In the genomic region with DNA sequence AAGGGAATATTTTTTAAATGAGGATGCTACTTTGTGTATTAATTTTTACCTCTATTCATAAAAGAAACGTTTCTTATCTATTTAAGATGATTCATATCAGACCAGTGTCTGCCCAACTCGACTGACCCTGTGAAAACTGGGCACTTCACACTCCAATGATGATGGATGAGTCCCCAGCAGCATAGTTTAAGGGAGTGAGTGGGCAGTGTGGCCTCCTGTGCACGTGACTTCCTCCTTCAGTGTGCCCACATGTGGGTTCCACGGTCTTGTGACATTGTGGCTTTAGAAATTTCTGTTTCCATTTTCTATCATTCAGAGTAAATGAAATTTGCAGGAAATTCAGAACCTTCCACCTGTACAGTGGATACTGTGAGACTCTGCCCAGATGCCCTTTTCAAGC, we compare ENCODE assay signal across 20 cellular contexts. TPM values are rescaled to one million over a fixed set of nuclear protein-coding genes. Genes with fewer than 3 reads are reported as not detected.
DNase-seq lines count a peak whose midpoint lies in the region; ATAC-seq and TF ChIP-seq lines count a peak whose summit lies in the region.
"Had no signal": no experiment of that assay in that cellular context is flagged by ENCODE, and none has a peak within 500 bp of the region (broad histone marks: within the 10 kb centered on the region; RNA-seq: fewer than 3 reads in every experiment).

No MANE protein-coding gene starts in this region.

- H3K9me3 Mint-ChIP-seq in stimulated activated naive B cell treated with anti-CD40 and anti-IgM and Interleukin-4, amounts not matched to agents 10 μg/mL and 1 μg/mL and 100 μg/mL, for 72 hours: no peaks in the 10 kb centered on the region
- H3K9me3 Mint-ChIP-seq: activated naive CD4-positive, alpha-beta T cell treated with anti-CD3 and anti-CD28 coated beads for 36 hours had no signal

- DNase-seq in activated CD8-positive, alpha-beta memory T cell treated with anti-CD3 and anti-CD28 coated beads, Interleukin-2, amount 50 U/mL, for 48 hours: peak; percentile 43
- no peak for DNase-seq in activated CD8-positive, alpha-beta memory T cell treated with anti-CD3 and anti-CD28 coated beads, Interleukin-2, amount 50 U/mL, for 4 hours
- DNase-seq in NOMO-1 (lab: John Stamatoyannopoulos, UW; ENCODE audit: unreplicated experiment in 2 of 2): peak; percentile 22 to 38
- no peak for DNase-seq in erythroblast (lab: John Stamatoyannopoulos, UW)
- DNase-seq in stimulated activated naive B cell treated with anti-CD40 and anti-IgM and Interleukin-4, amounts not matched to agents 10 μg/mL and 1 μg/mL and 100 μg/mL, for 72 hours: no peak
- no peak for DNase-seq in PC-3
- DNase-seq in HuH-7.5 (ENCODE audit: low spot score): no peak
- DNase-seq: activated CD4-positive, CD25-positive, alpha-beta regulatory T cell; activated naive CD4-positive, alpha-beta T cell treated with anti-CD3 and anti-CD28 coated beads for 36 hours; Caco-2; heart left ventricle; KG1; NCI-H1694 treated with DMSO at 0.1 percent for 48 hours; NCI-H510A; T-helper 1 cell had no signal

- H3K27ac Mint-ChIP-seq in stimulated activated naive B cell treated with anti-CD40 and anti-IgM and Interleukin-4, amounts not matched to agents 10 μg/mL and 1 μg/mL and 100 μg/mL, for 72 hours: no peak overlapping the region
- H3K27ac Mint-ChIP-seq: activated naive CD4-positive, alpha-beta T cell treated with anti-CD3 and anti-CD28 coated beads for 36 hours had no signal

- POLR2A ChIA-PET in PC-3 (lab: Charles Lee; ENCODE audit: unreplicated experiment): no interaction called here

- no peaks in the 10 kb centered on the region for H3K9me3 ChIP-seq in PC-3 (ENCODE audit: low read length)
- H3K9me3 ChIP-seq: Caco-2, heart left ventricle had no signal

- CTCF ChIA-PET in PC-3 (lab: Charles Lee): no interaction called here

- H3K4me2 ChIP-seq in PC-3 (ENCODE audit: low read length): no peak overlapping the region

- peaks cover 19 to 23% of the 10 kb centered on the region in 2 donors for H3K4me1 Mint-ChIP-seq in stimulated activated naive B cell treated with anti-CD40 and anti-IgM and Interleukin-4, amounts not matched to agents 10 μg/mL and 1 μg/mL and 100 μg/mL, for 72 hours

- no peak overlapping the region for H3K4me3 Mint-ChIP-seq in stimulated activated naive B cell treated with anti-CD40 and anti-IgM and Interleukin-4, amounts not matched to agents 10 μg/mL and 1 μg/mL and 100 μg/mL, for 72 hours
- H3K4me3 Mint-ChIP-seq: activated naive CD4-positive, alpha-beta T cell treated with anti-CD3 and anti-CD28 coated beads for 36 hours had no signal

- peak; percentile 24 for TF ChIP-seq POLR2A in erythroblast (IDR thresholded peaks at IDR 0.05; ENCODE audit: low read length)

- no peak for TF ChIP-seq CTCF in PC-3 (conservative IDR thresholded peaks at IDR 0.05; ENCODE audit: low read depth, low read length)

- no peak overlapping the region for H3K9ac ChIP-seq in PC-3 (ENCODE audit: low read length)
- H3K9ac ChIP-seq: parathyroid adenoma had no signal

- peak; percentile 79 to 80 for ATAC-seq in stimulated activated naive B cell treated with anti-CD40 and anti-IgM and Interleukin-4, amounts not matched to agents 10 μg/mL and 1 μg/mL and 100 μg/mL, for 72 hours (replicated peaks)
- ATAC-seq in PC-3: no peak
- ATAC-seq in GM19023 (IDR thresholded peaks at IDR 0.05; ENCODE audit: unreplicated experiment): no peak

- intact Hi-C loops in PC-3 (cut with micrococcal nuclease): no loop called here

- peaks cover 4 to 5% of the 10 kb centered on the region in 2 donors for H3K27me3 Mint-ChIP-seq in stimulated activated naive B cell treated with anti-CD40 and anti-IgM and Interleukin-4, amounts not matched to agents 10 μg/mL and 1 μg/mL and 100 μg/mL, for 72 hours

- H2AFZ ChIP-seq in PC-3 (ENCODE audit: low read length): no peak overlapping the region
- H2AFZ ChIP-seq: parathyroid adenoma had no signal

- H3K4me1 ChIP-seq in PC-3 (ENCODE audit: insufficient read depth, low read length): peaks cover 12% of the 10 kb centered on the region; the same call in 1 of the 2 replicates
- H3K4me1 ChIP-seq: parathyroid adenoma had no signal

- H3K36me3 Mint-ChIP-seq in stimulated activated naive B cell treated with anti-CD40 and anti-IgM and Interleukin-4, amounts not matched to agents 10 μg/mL and 1 μg/mL and 100 μg/mL, for 72 hours: no peaks in the 10 kb centered on the region

- H4K20me1 ChIP-seq in PC-3 (ENCODE audit: low read length): no peaks in the 10 kb centered on the region

- H3K9me2 ChIP-seq in PC-3 (replicated peaks; ENCODE audit: low read length): no peaks in the 10 kb centered on the region

- H3K27me3 ChIP-seq in PC-3 (ENCODE audit: low read length): no peaks in the 10 kb centered on the region
- H3K27me3 ChIP-seq: heart left ventricle had no signal

- H3K27ac ChIP-seq in PC-3 (ENCODE audit: low read length): no peak overlapping the region
- H3K27ac ChIP-seq: coronary artery, parathyroid adenoma had no signal

- no TSS peak for BruUV-seq in PC-3 (replicated peaks; lab: Mats Ljungman, UMichigan)

- H3K4me3 ChIP-seq in PC-3 (ENCODE audit: low read length): no peak overlapping the region
- H3K4me3 ChIP-seq: coronary artery, heart left ventricle had no signal

- H3K79me2 ChIP-seq in PC-3 (ENCODE audit: low read length): no peaks in the 10 kb centered on the region
- H3K79me2 ChIP-seq: parathyroid adenoma had no signal

- H3K36me3 ChIP-seq in PC-3 (ENCODE audit: low read depth, low read length): no peaks in the 10 kb centered on the region
- H3K36me3 ChIP-seq: heart left ventricle had no signal

- no peaks in the 10 kb centered on the region for H3F3A ChIP-seq in PC-3 (ENCODE audit: low read length, unreplicated experiment)

RNA-seq across cellular contexts. Expression of gene CCRL2, which starts 10.9 kb away (rescaled TPM):
- 5.5 and 6.0 TPM in 2 replicates for total RNA-seq in PC-3 (2014; rRNA removed)
- total RNA-seq: epithelial cell of proximal tubule had no signal

RNA-seq across cellular contexts. Expression of gene CCR5, which starts 25.4 kb away (rescaled TPM):
- total RNA-seq in PC-3 (2014; rRNA removed): not detected in 2 replicates
- total RNA-seq: activated naive CD4-positive, alpha-beta T cell treated with anti-CD3 and anti-CD28 coated beads for 36 hours; Caco-2; epithelial cell of proximal tubule had no signal

RNA-seq across cellular contexts. Expression of gene CCR2, which starts 42.2 kb away (rescaled TPM):
- total RNA-seq in PC-3 (2014; rRNA removed): not detected in 2 replicates
- total RNA-seq: activated naive CD4-positive, alpha-beta T cell treated with anti-CD3 and anti-CD28 coated beads for 36 hours; Caco-2; epithelial cell of proximal tubule; G401 had no signal

Comparison
In these comparisons a context has a peak if more than half of its experiments do, and no peak if none do; other contexts are left out.
1. DNase-seq: peak in activated CD8-positive, alpha-beta memory T cell treated with anti-CD3 and anti-CD28 coated beads, Interleukin-2, amount 50 U/mL, for 48 hours (single experiment) and NOMO-1 (2 of 2); none in activated CD8-positive, alpha-beta memory T cell treated with anti-CD3 and anti-CD28 coated beads, Interleukin-2, amount 50 U/mL, for 4 hours (single experiment), erythroblast (0 of 2), stimulated activated naive B cell treated with anti-CD40 and anti-IgM and Interleukin-4, amounts not matched to agents 10 μg/mL and 1 μg/mL and 100 μg/mL, for 72 hours (single experiment), PC-3 (single experiment) and HuH-7.5 (single experiment).
2. ATAC-seq: peak in stimulated activated naive B cell treated with anti-CD40 and anti-IgM and Interleukin-4, amounts not matched to agents 10 μg/mL and 1 μg/mL and 100 μg/mL, for 72 hours (2 of 2); none in PC-3 (single experiment) and GM19023 (single experiment).